ENCODE assay signal across 24 cellular contexts in the genomic region with DNA sequence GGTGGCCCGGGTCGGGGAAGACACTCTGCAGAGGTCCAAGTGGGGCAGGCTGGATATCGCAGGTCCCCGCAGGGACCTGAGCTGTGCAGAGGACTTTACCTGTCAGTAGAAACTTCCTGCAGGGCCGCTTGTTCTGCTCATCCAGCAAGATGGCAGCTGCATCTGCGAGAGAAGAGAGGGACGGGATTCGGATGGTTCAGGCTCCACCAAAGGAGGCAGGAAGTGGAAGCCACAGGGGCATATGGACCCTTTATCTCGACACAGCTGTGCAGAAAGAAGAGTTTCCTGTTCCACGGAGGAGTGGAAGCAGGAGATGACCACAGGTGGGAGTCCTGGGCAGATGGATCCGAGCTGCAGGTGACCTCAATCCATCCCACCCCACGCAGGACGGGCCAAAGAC. TPM values are rescaled to one million over a fixed set of nuclear protein-coding genes. Genes with fewer than 3 reads are reported as not detected.
DNase-seq lines count a peak whose midpoint lies in the region; ATAC-seq lines count a peak whose summit lies in the region.
"Had no signal": no experiment of that assay in that cellular context is flagged by ENCODE, and none has a peak within 500 bp of the region (broad histone marks: within the 10 kb centered on the region; RNA-seq: fewer than 3 reads in every experiment).

No MANE protein-coding gene starts in this region.

- H3K36me3 ChIP-seq in KOPT-K1 (ENCODE audit: insufficient read depth, low read length) = no peaks in the 10 kb centered on the region; the same call in 1 of the 2 replicates

- POLR2A ChIA-PET in activated naive CD8-positive, alpha-beta T cell treated with anti-CD3 and anti-CD28 coated beads, Interleukin-2, amount 10 ng/mL, durations not matched to agents 7 days and 5 days (lab: Charles Lee) = interaction anchor here (1.3 kb wide), 1 partner anchor 24 kb away, joined by 4 read pairs; the partner anchor contains the start of genes UQCR10 and ZMAT5

- DNase-seq in activated naive CD8-positive, alpha-beta T cell treated with anti-CD3 and anti-CD28 coated beads, Interleukin-2, amount 10 ng/mL, durations not matched to agents 7 days and 5 days = no peak
- no peak for DNase-seq in activated naive CD8-positive, alpha-beta T cell treated with anti-CD3 and anti-CD28 coated beads for 36 hours
- DNase-seq in islet precursor cell (peak; percentile 49), A172 (ENCODE audit: low spot score) (no peak), dedifferentiated amniotic fluid mesenchymal stem cell (ENCODE audit: extremely low spot score) (no peak), immature natural killer cell (no peak)
- DNase-seq in stimulated activated naive CD8-positive, alpha-beta T cell treated with anti-CD3 and anti-CD28 coated beads, Interleukin-15, amount 100 ng/mL, for 72 hours = no peak
- DNase-seq: 8988T; CD4-positive, alpha-beta T cell; HCEC 1CT; Karpas-422; NCI-H1092; NCI-H1417 treated with DMSO at 0.1 percent for 48 hours; NCI-H1694 treated with DMSO at 0.1 percent for 48 hours; NCI-H2081 treated with DMSO at 0.1 percent for 48 hours; NCI-H2171; NCI-H226; NCI-H510A; NCI-H69; RPMI8226; SHP77 treated with DMSO at 0.1 percent for 48 hours had no signal

- no peak overlapping the region for H3K27ac Mint-ChIP-seq in activated naive CD8-positive, alpha-beta T cell treated with anti-CD3 and anti-CD28 coated beads, Interleukin-2, amount 10 ng/mL, durations not matched to agents 7 days and 5 days
- no peak overlapping the region for H3K27ac Mint-ChIP-seq in activated naive CD8-positive, alpha-beta T cell treated with anti-CD3 and anti-CD28 coated beads for 36 hours
- H3K27ac Mint-ChIP-seq in stimulated activated naive CD8-positive, alpha-beta T cell treated with anti-CD3 and anti-CD28 coated beads, Interleukin-15, amount 100 ng/mL, for 72 hours = no peak overlapping the region
- H3K27ac Mint-ChIP-seq in immature natural killer cell = no peak overlapping the region
- H3K27ac Mint-ChIP-seq: CD4-positive, alpha-beta T cell; GM23338; IgD-negative memory B cell had no signal

- peak overlapping the region; percentile 64 for H3K27ac ChIP-seq in KOPT-K1 (ENCODE audit: low read depth, low read length, poor library complexity, severe bottlenecking)

- no peak overlapping the region for H3K4me3 Mint-ChIP-seq in activated naive CD8-positive, alpha-beta T cell treated with anti-CD3 and anti-CD28 coated beads, Interleukin-2, amount 10 ng/mL, durations not matched to agents 7 days and 5 days
- no peak overlapping the region for H3K4me3 Mint-ChIP-seq in activated naive CD8-positive, alpha-beta T cell treated with anti-CD3 and anti-CD28 coated beads for 36 hours
- H3K4me3 Mint-ChIP-seq in stimulated activated naive CD8-positive, alpha-beta T cell treated with anti-CD3 and anti-CD28 coated beads, Interleukin-15, amount 100 ng/mL, for 72 hours = no peak overlapping the region
- H3K4me3 Mint-ChIP-seq in immature natural killer cell = no peak overlapping the region
- H3K4me3 Mint-ChIP-seq: CD4-positive, alpha-beta T cell; GM23338; IgD-negative memory B cell had no signal

- peaks cover 6% of the 10 kb centered on the region for H3K4me1 Mint-ChIP-seq in activated naive CD8-positive, alpha-beta T cell treated with anti-CD3 and anti-CD28 coated beads, Interleukin-2, amount 10 ng/mL, durations not matched to agents 7 days and 5 days
- H3K4me1 Mint-ChIP-seq in activated naive CD8-positive, alpha-beta T cell treated with anti-CD3 and anti-CD28 coated beads for 36 hours = peaks cover 3% of the 10 kb centered on the region
- peaks cover 6% of the 10 kb centered on the region for H3K4me1 Mint-ChIP-seq in stimulated activated naive CD8-positive, alpha-beta T cell treated with anti-CD3 and anti-CD28 coated beads, Interleukin-15, amount 100 ng/mL, for 72 hours
- no peaks in the 10 kb centered on the region for H3K4me1 Mint-ChIP-seq in immature natural killer cell
- H3K4me1 Mint-ChIP-seq: IgD-negative memory B cell had no signal

- H3K9me3 Mint-ChIP-seq in activated naive CD8-positive, alpha-beta T cell treated with anti-CD3 and anti-CD28 coated beads, Interleukin-2, amount 10 ng/mL, durations not matched to agents 7 days and 5 days = no peaks in the 10 kb centered on the region
- H3K9me3 Mint-ChIP-seq in activated naive CD8-positive, alpha-beta T cell treated with anti-CD3 and anti-CD28 coated beads for 36 hours = no peaks in the 10 kb centered on the region
- no peaks in the 10 kb centered on the region for H3K9me3 Mint-ChIP-seq in stimulated activated naive CD8-positive, alpha-beta T cell treated with anti-CD3 and anti-CD28 coated beads, Interleukin-15, amount 100 ng/mL, for 72 hours
- H3K9me3 Mint-ChIP-seq in immature natural killer cell = no peaks in the 10 kb centered on the region
- H3K9me3 Mint-ChIP-seq: CD4-positive, alpha-beta T cell; IgD-negative memory B cell had no signal

- no peaks in the 10 kb centered on the region for H3K27me3 Mint-ChIP-seq in activated naive CD8-positive, alpha-beta T cell treated with anti-CD3 and anti-CD28 coated beads, Interleukin-2, amount 10 ng/mL, durations not matched to agents 7 days and 5 days
- no peaks in the 10 kb centered on the region for H3K27me3 Mint-ChIP-seq in activated naive CD8-positive, alpha-beta T cell treated with anti-CD3 and anti-CD28 coated beads for 36 hours
- no peaks in the 10 kb centered on the region for H3K27me3 Mint-ChIP-seq in stimulated activated naive CD8-positive, alpha-beta T cell treated with anti-CD3 and anti-CD28 coated beads, Interleukin-15, amount 100 ng/mL, for 72 hours
- no peaks in the 10 kb centered on the region for H3K27me3 Mint-ChIP-seq in immature natural killer cell (ENCODE audit: low read depth in 3 of 3)
- H3K27me3 Mint-ChIP-seq: CD4-positive, alpha-beta T cell; IgD-negative memory B cell had no signal

- no peaks in the 10 kb centered on the region for H3K9me3 ChIP-seq in KOPT-K1 (ENCODE audit: insufficient read depth, low read length, poor library complexity, severe bottlenecking)

- H3K36me3 Mint-ChIP-seq in activated naive CD8-positive, alpha-beta T cell treated with anti-CD3 and anti-CD28 coated beads, Interleukin-2, amount 10 ng/mL, durations not matched to agents 7 days and 5 days = peaks cover 7% of the 10 kb centered on the region
- peaks cover 2% of the 10 kb centered on the region for H3K36me3 Mint-ChIP-seq in activated naive CD8-positive, alpha-beta T cell treated with anti-CD3 and anti-CD28 coated beads for 36 hours
- H3K36me3 Mint-ChIP-seq in immature natural killer cell = peaks cover 0 to 11% (median 6%) of the 10 kb centered on the region in 3 donors

- ATAC-seq in activated naive CD8-positive, alpha-beta T cell treated with anti-CD3 and anti-CD28 coated beads, Interleukin-2, amount 10 ng/mL, durations not matched to agents 7 days and 5 days (ENCODE audit: low read depth) = peak; percentile 30
- ATAC-seq in stimulated activated naive CD8-positive, alpha-beta T cell treated with anti-CD3 and anti-CD28 coated beads, Interleukin-15, amount 100 ng/mL, for 72 hours = no peak
- ATAC-seq: GM23338 had no signal

RNA-seq across cellular contexts. Expression of gene CABP7, which starts 22.5 kb away (rescaled TPM):
- under 1 TPM in 1 of 2 experiments, not detected in 1; 0.09 TPM for total RNA-seq in activated naive CD8-positive, alpha-beta T cell treated with anti-CD3 and anti-CD28 coated beads, Interleukin-2, amount 10 ng/mL, durations not matched to agents 7 days and 5 days
- under 1 TPM in 1 of 2 experiments, not detected in 1; 0.06 TPM for total RNA-seq in activated naive CD8-positive, alpha-beta T cell treated with anti-CD3 and anti-CD28 coated beads for 36 hours
- total RNA-seq in A172 (2014; rRNA removed; shearing (Covaris generic)) = 0.19 TPM in 2 replicates
- polyA plus RNA-seq in immature natural killer cell = under 1 TPM in 2 of 3 donors, not detected in 1; 0.14 TPM

RNA-seq across cellular contexts. Expression of gene ZMAT5, which starts 24.5 kb away (rescaled TPM):
- 10 to 100 TPM; 19.4 to 20.6 TPM for total RNA-seq in activated naive CD8-positive, alpha-beta T cell treated with anti-CD3 and anti-CD28 coated beads, Interleukin-2, amount 10 ng/mL, durations not matched to agents 7 days and 5 days
- total RNA-seq in activated naive CD8-positive, alpha-beta T cell treated with anti-CD3 and anti-CD28 coated beads for 36 hours = 10 to 100 TPM; 17.1 to 17.5 TPM
- 12.0 and 22.0 TPM in 2 replicates for total RNA-seq in A172 (2014; rRNA removed; shearing (Covaris generic))
- 10 to 100 TPM; 59.3 to 77.7 (median 72.2) TPM for polyA plus RNA-seq in immature natural killer cell

RNA-seq across cellular contexts. Expression of gene UQCR10, which starts 24.9 kb away (rescaled TPM):
- 10 to 100 TPM; 83.6 to 84.2 TPM for total RNA-seq in activated naive CD8-positive, alpha-beta T cell treated with anti-CD3 and anti-CD28 coated beads, Interleukin-2, amount 10 ng/mL, durations not matched to agents 7 days and 5 days
- total RNA-seq in activated naive CD8-positive, alpha-beta T cell treated with anti-CD3 and anti-CD28 coated beads for 36 hours = 100 to 1,000 TPM; 108 to 117 TPM
- 63.4 and 63.8 TPM in 2 replicates for total RNA-seq in A172 (2014; rRNA removed; shearing (Covaris generic))
- 100 to 1,000 TPM; 285 to 342 (median 286) TPM for polyA plus RNA-seq in immature natural killer cell
